In the genomic region with DNA sequence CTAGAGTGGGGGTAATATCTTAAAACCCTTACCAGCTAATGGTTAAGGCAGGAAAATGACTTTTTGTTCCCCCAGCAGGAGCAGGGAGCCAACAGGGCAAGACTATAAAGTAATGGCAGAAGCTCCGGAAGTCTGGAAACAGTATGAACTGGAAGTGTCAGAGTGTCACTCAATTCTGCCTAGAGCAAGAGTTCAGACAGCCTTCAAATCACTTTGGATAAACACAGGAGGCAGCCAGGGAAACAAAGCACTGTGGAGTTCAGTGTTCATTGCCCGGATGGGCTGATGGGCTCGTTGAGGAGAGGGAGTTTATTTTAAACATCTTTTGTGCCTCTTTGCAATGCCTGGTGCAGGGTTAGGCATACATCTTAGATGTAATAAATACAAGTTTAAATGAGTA, we compare ENCODE assay signal across 20 cellular contexts. TPM values are rescaled to one million over a fixed set of nuclear protein-coding genes. Genes with fewer than 3 reads are reported as not detected.
DNase-seq lines count a peak whose midpoint lies in the region; ATAC-seq lines count a peak whose summit lies in the region.
"Had no signal": no experiment of that assay in that cellular context is flagged by ENCODE, and none has a peak within 500 bp of the region (broad histone marks: within the 10 kb centered on the region; RNA-seq: fewer than 3 reads in every experiment).

No MANE protein-coding gene starts in this region.

- H3K27me3 Mint-ChIP-seq in activated naive CD8-positive, alpha-beta T cell, result no peaks in the 10 kb centered on the region
- H3K27me3 Mint-ChIP-seq in activated naive CD8-positive, alpha-beta T cell treated with anti-CD3 and anti-CD28 coated beads, Interleukin-2, amount 50 U/mL, for 24 hours, result no peaks in the 10 kb centered on the region
- H3K27me3 Mint-ChIP-seq in activated T-helper 17 cell treated with anti-CD3 and anti-CD28 coated beads, Interleukin-2, amount 50 U/mL, for 72 hours, result no peaks in the 10 kb centered on the region
- H3K27me3 Mint-ChIP-seq in naive thymus-derived CD4-positive, alpha-beta T cell, result peaks cover 0 to 12% (median 0%) of the 10 kb centered on the region in 5 donors

- peaks cover 9% of the 10 kb centered on the region for H3K9me3 Mint-ChIP-seq in activated naive CD8-positive, alpha-beta T cell (ENCODE audit: low read depth)
- peaks cover 9% of the 10 kb centered on the region for H3K9me3 Mint-ChIP-seq in activated naive CD8-positive, alpha-beta T cell treated with anti-CD3 and anti-CD28 coated beads, Interleukin-2, amount 50 U/mL, for 24 hours
- H3K9me3 Mint-ChIP-seq in activated T-helper 17 cell treated with anti-CD3 and anti-CD28 coated beads, Interleukin-2, amount 50 U/mL, for 72 hours, result peaks cover 6% of the 10 kb centered on the region
- H3K9me3 Mint-ChIP-seq in naive thymus-derived CD4-positive, alpha-beta T cell, result peaks cover 0 to 11% (median 0%) of the 10 kb centered on the region in 11 donors
- H3K9me3 Mint-ChIP-seq: brain had no signal

- CTCF ChIA-PET in naive thymus-derived CD4-positive, alpha-beta T cell (lab: Charles Lee), result interaction anchor here (4.3 kb wide), 1 partner anchor 15 kb away, joined by 28 read pairs; a partner anchor contains a TSS

- intact Hi-C loops in naive thymus-derived CD4-positive, alpha-beta T cell (cut with micrococcal nuclease), result loop anchor here (5.0 to 10.0 kb wide), 4 partner anchors 115 to 1345 kb away; no protein-coding TSS in a partner anchor

- no peak overlapping the region for H3K4me3 ChIP-seq in naive thymus-derived CD4-positive, alpha-beta T cell (ENCODE audit: low read length)
- H3K4me3 ChIP-seq: BLaER1 treated with 17β-estradiol and CSF1 and Interleukin-3, amounts not matched to agents 10 nM and 100 nM; esophagus muscularis mucosa; prostate gland; uterus had no signal

- no peaks in the 10 kb centered on the region for H3K9me3 ChIP-seq in naive thymus-derived CD4-positive, alpha-beta T cell (ENCODE audit: control insufficient read depth in 2 of 3, low read length in 3 of 3)
- H3K9me3 ChIP-seq: BLaER1 treated with 17β-estradiol and CSF1 and Interleukin-3, amounts not matched to agents 10 nM and 100 nM; esophagus muscularis mucosa; prostate gland; uterus had no signal

- DNase-seq in activated naive CD8-positive, alpha-beta T cell treated with anti-CD3 and anti-CD28 coated beads, Interleukin-2, amount 50 U/mL, for 24 hours, result no peak
- DNase-seq in naive thymus-derived CD4-positive, alpha-beta T cell, result no peak
- no peak for DNase-seq in stimulated activated CD4-positive, alpha-beta T cell treated with anti-CD3 and anti-CD28 coated beads, Interleukin-4, amount 100 ng/mL, for 24 hours
- DNase-seq in NCI-H524 treated with DMSO at 0.1 percent for 48 hours (lab: John Stamatoyannopoulos, UW) (no peak), NAMALWA (ENCODE audit: low spot score) (no peak)
- DNase-seq: ACHN; activated CD4-positive, CD25-positive, alpha-beta regulatory T cell; activated T-cell treated with anti-CD3 and anti-CD28 coated beads, Interleukin-2, amount 50 U/mL, for 4 hours; effector memory CD4-positive, alpha-beta T cell; NCI-H2171; T1000; uterus had no signal

- H3K27ac Mint-ChIP-seq in activated naive CD8-positive, alpha-beta T cell, result peak overlapping the region; percentile 82
- no peak overlapping the region for H3K27ac Mint-ChIP-seq in activated naive CD8-positive, alpha-beta T cell treated with anti-CD3 and anti-CD28 coated beads, Interleukin-2, amount 50 U/mL, for 24 hours
- H3K27ac Mint-ChIP-seq in activated T-helper 17 cell treated with anti-CD3 and anti-CD28 coated beads, Interleukin-2, amount 50 U/mL, for 72 hours, result peak overlapping the region; percentile 64
- peak overlapping the region in 8 of 9 donors; percentile 91 to 100 (median 96) for H3K27ac Mint-ChIP-seq in naive thymus-derived CD4-positive, alpha-beta T cell
- H3K27ac Mint-ChIP-seq: stimulated activated effector memory CD8-positive, alpha-beta T cell treated with anti-CD3 and anti-CD28 coated beads, Interleukin-12 subunit alpha, Interleukin-12 subunit beta, amount 100 ng/mL, for 72 hours had no signal

- no peaks in the 10 kb centered on the region for H3K27me3 ChIP-seq in naive thymus-derived CD4-positive, alpha-beta T cell (ENCODE audit: control insufficient read depth in 2 of 2, insufficient read depth in 2 of 2, low read length in 2 of 2)
- H3K27me3 ChIP-seq: BLaER1 treated with 17β-estradiol and CSF1 and Interleukin-3, amounts not matched to agents 10 nM and 100 nM; esophagus muscularis mucosa; uterus had no signal

- POLR2A ChIA-PET in naive thymus-derived CD4-positive, alpha-beta T cell (lab: Charles Lee), result interaction anchor here (0.6 to 10.4 kb wide), 5 partner anchors 16 to 206 kb away, joined by 3 to 273 read pairs (median 18); a partner anchor contains a TSS

- H3K36me3 ChIP-seq in naive thymus-derived CD4-positive, alpha-beta T cell (ENCODE audit: control insufficient read depth in 2 of 3, insufficient read depth in 3 of 3, low read length in 3 of 3), result no peaks in the 10 kb centered on the region
- H3K36me3 ChIP-seq: BLaER1 treated with 17β-estradiol and CSF1 and Interleukin-3, amounts not matched to agents 10 nM and 100 nM; esophagus muscularis mucosa; prostate gland; uterus had no signal

- H3K27ac ChIP-seq in naive thymus-derived CD4-positive, alpha-beta T cell (ENCODE audit: low read depth, low read length), result peak overlapping the region; percentile 79
- H3K27ac ChIP-seq: esophagus muscularis mucosa, prostate gland, uterus had no signal

- ATAC-seq in activated naive CD8-positive, alpha-beta T cell treated with anti-CD3 and anti-CD28 coated beads, Interleukin-2, amount 50 U/mL, for 24 hours, result no peak
- ATAC-seq in activated T-helper 17 cell treated with anti-CD3 and anti-CD28 coated beads, Interleukin-2, amount 50 U/mL, for 72 hours (replicated peaks), result no peak
- ATAC-seq in naive thymus-derived CD4-positive, alpha-beta T cell, result no peak
- ATAC-seq in HG02642 (IDR thresholded peaks at IDR 0.05; ENCODE audit: poor library complexity, unreplicated experiment), result no peak
- ATAC-seq: activated T-cell treated with anti-CD3 and anti-CD28 coated beads, Interleukin-2, amount 50 U/mL, for 4 hours; stimulated activated effector memory CD8-positive, alpha-beta T cell treated with anti-CD3 and anti-CD28 coated beads, Interleukin-12 subunit alpha, Interleukin-12 subunit beta, amount 100 ng/mL, for 72 hours had no signal

- H3K4me1 Mint-ChIP-seq in activated naive CD8-positive, alpha-beta T cell (ENCODE audit: low read depth), result peaks cover 77% of the 10 kb centered on the region
- peaks cover 74% of the 10 kb centered on the region for H3K4me1 Mint-ChIP-seq in activated naive CD8-positive, alpha-beta T cell treated with anti-CD3 and anti-CD28 coated beads, Interleukin-2, amount 50 U/mL, for 24 hours
- H3K4me1 Mint-ChIP-seq in activated T-helper 17 cell treated with anti-CD3 and anti-CD28 coated beads, Interleukin-2, amount 50 U/mL, for 72 hours, result peaks cover 33% of the 10 kb centered on the region
- peaks cover 41 to 90% (median 84%) of the 10 kb centered on the region in 7 donors for H3K4me1 Mint-ChIP-seq in naive thymus-derived CD4-positive, alpha-beta T cell

- peaks cover 10% of the 10 kb centered on the region for H3K36me3 Mint-ChIP-seq in activated naive CD8-positive, alpha-beta T cell
- H3K36me3 Mint-ChIP-seq in activated naive CD8-positive, alpha-beta T cell treated with anti-CD3 and anti-CD28 coated beads, Interleukin-2, amount 50 U/mL, for 24 hours (ENCODE audit: low read depth), result peaks cover 2% of the 10 kb centered on the region
- H3K36me3 Mint-ChIP-seq in activated T-helper 17 cell treated with anti-CD3 and anti-CD28 coated beads, Interleukin-2, amount 50 U/mL, for 72 hours (ENCODE audit: low read depth), result no peaks in the 10 kb centered on the region
- H3K36me3 Mint-ChIP-seq in naive thymus-derived CD4-positive, alpha-beta T cell, result peaks cover 0 to 23% (median 0%) of the 10 kb centered on the region in 5 donors
- H3K36me3 Mint-ChIP-seq: brain had no signal

- H3K4me1 ChIP-seq in naive thymus-derived CD4-positive, alpha-beta T cell (ENCODE audit: control insufficient read depth in 2 of 2, insufficient read depth in 2 of 2, low read length in 2 of 2), result peaks cover 70 to 74% of the 10 kb centered on the region in 2 donors
- H3K4me1 ChIP-seq: prostate gland, uterus had no signal

- H3K4me3 Mint-ChIP-seq in activated naive CD8-positive, alpha-beta T cell, result peak overlapping the region; percentile 36
- H3K4me3 Mint-ChIP-seq in activated naive CD8-positive, alpha-beta T cell treated with anti-CD3 and anti-CD28 coated beads, Interleukin-2, amount 50 U/mL, for 24 hours, result no peak overlapping the region
- H3K4me3 Mint-ChIP-seq in activated T-helper 17 cell treated with anti-CD3 and anti-CD28 coated beads, Interleukin-2, amount 50 U/mL, for 72 hours, result peak overlapping the region; percentile 66
- peak overlapping the region in 8 of 10 donors; percentile 39 to 82 (median 68) for H3K4me3 Mint-ChIP-seq in naive thymus-derived CD4-positive, alpha-beta T cell
- H3K4me3 Mint-ChIP-seq: activated T-cell treated with anti-CD3 and anti-CD28 coated beads, Interleukin-2, amount 50 U/mL, for 4 hours; brain; stimulated activated effector memory CD8-positive, alpha-beta T cell treated with anti-CD3 and anti-CD28 coated beads, Interleukin-12 subunit alpha, Interleukin-12 subunit beta, amount 100 ng/mL, for 72 hours had no signal

RNA-seq across cellular contexts. Expression of a gene that starts 16.5 kb away (rescaled TPM):
- total RNA-seq in activated T-helper 17 cell treated with anti-CD3 and anti-CD28 coated beads, Interleukin-2, amount 50 U/mL, for 72 hours, result 10 to 100 TPM; 16.6 to 17.6 TPM
- 100 to 1,000 TPM in 3 of 5 experiments, 10 to 100 TPM in 2; 55.3 to 157 (median 119) TPM for total RNA-seq in naive thymus-derived CD4-positive, alpha-beta T cell
- polyA plus RNA-seq in naive thymus-derived CD4-positive, alpha-beta T cell, result 10 to 100 TPM; 60.9 to 98.1 TPM
